In genomic region chr2:127810637-127811396, GRCh38 we compare ENCODE assay signal across 1 cellular context.
TF ChIP-seq lines count a peak whose summit lies in the region.

Gene WDR33, minus strand, starts transcription at chr2:127811171. Its CDS starts 40,190 bp downstream, at chr2:127770981.

TF ChIP-seq in K562, 482 proteins besides CTCF, POLR2A, EP300 and RAD21 (continued from another document and continues in another):
- TF ChIP-seq, protein P1, sequence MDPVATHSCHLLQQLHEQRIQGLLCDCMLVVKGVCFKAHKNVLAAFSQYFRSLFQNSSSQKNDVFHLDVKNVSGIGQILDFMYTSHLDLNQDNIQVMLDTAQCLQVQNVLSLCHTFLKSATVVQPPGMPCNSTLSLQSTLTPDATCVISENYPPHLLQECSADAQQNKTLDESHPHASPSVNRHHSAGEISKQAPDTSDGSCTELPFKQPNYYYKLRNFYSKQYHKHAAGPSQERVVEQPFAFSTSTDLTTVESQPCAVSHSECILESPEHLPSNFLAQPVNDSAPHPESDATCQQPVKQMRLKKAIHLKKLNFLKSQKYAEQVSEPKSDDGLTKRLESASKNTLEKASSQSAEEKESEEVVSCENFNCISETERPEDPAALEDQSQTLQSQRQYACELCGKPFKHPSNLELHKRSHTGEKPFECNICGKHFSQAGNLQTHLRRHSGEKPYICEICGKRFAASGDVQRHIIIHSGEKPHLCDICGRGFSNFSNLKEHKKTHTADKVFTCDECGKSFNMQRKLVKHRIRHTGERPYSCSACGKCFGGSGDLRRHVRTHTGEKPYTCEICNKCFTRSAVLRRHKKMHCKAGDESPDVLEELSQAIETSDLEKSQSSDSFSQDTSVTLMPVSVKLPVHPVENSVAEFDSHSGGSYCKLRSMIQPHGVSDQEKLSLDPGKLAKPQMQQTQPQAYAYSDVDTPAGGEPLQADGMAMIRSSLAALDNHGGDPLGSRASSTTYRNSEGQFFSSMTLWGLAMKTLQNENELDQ (CRISPR knock-in tag; IDR thresholded peaks at IDR 0.05; ENCODE audit: borderline replicate concordance) = no peak
- TF ChIP-seq PHF8 (IDR thresholded peaks at IDR 0.05; ENCODE audit: borderline replicate concordance, low read length) = peak; percentile 97
- peak; percentile 19 for TF ChIP-seq RBM22 (IDR thresholded peaks at IDR 0.05; ENCODE audit: low read depth, low read length, poor library complexity, severe bottlenecking)
- no peak for TF ChIP-seq ZC3H11A (IDR thresholded peaks at IDR 0.05; ENCODE audit: low read depth, low read length)
- no peak for TF ChIP-seq ZNF830 (CRISPR knock-in tag; IDR thresholded peaks at IDR 0.05)
- TF ChIP-seq CBX3 (IDR thresholded peaks at IDR 0.05; ENCODE audit: borderline replicate concordance in 1 of 2, low read length in 2 of 2) = peak in 1 of 2 experiments; percentile 39; a peak in 1 of 3 replicates
- no peak for TF ChIP-seq SMARCC2 (IDR thresholded peaks at IDR 0.05; ENCODE audit: low read depth)
- TF ChIP-seq TAL1 (IDR thresholded peaks at IDR 0.05) = no peak
- peak; percentile 90; the same call in 1 of the 2 replicates for TF ChIP-seq FOXP1 (CRISPR knock-in tag; IDR thresholded peaks at IDR 0.05)
- TF ChIP-seq ATF7 (IDR thresholded peaks at IDR 0.05) = peak; percentile 89
- no peak for TF ChIP-seq RHOXF2B (CRISPR knock-in tag; conservative IDR thresholded peaks at IDR 0.05)
- peak; percentile 96 for TF ChIP-seq EP400 (IDR thresholded peaks at IDR 0.05)
- peak; percentile 21; the same call in 1 of the 2 replicates for TF ChIP-seq ETV5 (CRISPR knock-in tag; IDR thresholded peaks at IDR 0.05; ENCODE audit: low read depth)
- TF ChIP-seq NKRF (IDR thresholded peaks at IDR 0.05; ENCODE audit: borderline replicate concordance) = peak; percentile 65; the same call in 1 of the 2 replicates
- TF ChIP-seq, protein P2, sequence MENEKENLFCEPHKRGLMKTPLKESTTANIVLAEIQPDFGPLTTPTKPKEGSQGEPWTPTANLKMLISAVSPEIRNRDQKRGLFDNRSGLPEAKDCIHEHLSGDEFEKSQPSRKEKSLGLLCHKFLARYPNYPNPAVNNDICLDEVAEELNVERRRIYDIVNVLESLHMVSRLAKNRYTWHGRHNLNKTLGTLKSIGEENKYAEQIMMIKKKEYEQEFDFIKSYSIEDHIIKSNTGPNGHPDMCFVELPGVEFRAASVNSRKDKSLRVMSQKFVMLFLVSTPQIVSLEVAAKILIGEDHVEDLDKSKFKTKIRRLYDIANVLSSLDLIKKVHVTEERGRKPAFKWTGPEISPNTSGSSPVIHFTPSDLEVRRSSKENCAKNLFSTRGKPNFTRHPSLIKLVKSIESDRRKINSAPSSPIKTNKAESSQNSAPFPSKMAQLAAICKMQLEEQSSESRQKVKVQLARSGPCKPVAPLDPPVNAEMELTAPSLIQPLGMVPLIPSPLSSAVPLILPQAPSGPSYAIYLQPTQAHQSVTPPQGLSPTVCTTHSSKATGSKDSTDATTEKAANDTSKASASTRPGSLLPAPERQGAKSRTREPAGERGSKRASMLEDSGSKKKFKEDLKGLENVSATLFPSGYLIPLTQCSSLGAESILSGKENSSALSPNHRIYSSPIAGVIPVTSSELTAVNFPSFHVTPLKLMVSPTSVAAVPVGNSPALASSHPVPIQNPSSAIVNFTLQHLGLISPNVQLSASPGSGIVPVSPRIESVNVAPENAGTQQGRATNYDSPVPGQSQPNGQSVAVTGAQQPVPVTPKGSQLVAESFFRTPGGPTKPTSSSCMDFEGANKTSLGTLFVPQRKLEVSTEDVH (IDR thresholded peaks at IDR 0.05; ENCODE audit: low read depth, partially characterized antibody) = no peak
- TF ChIP-seq NFYB (IDR thresholded peaks at IDR 0.05; ENCODE audit: extremely low read depth, insufficient read length) = no peak
- peak; percentile 87; the same call in 1 of the 2 replicates for TF ChIP-seq GTF2E2 (tag; IDR thresholded peaks at IDR 0.05)
- TF ChIP-seq, protein P3, sequence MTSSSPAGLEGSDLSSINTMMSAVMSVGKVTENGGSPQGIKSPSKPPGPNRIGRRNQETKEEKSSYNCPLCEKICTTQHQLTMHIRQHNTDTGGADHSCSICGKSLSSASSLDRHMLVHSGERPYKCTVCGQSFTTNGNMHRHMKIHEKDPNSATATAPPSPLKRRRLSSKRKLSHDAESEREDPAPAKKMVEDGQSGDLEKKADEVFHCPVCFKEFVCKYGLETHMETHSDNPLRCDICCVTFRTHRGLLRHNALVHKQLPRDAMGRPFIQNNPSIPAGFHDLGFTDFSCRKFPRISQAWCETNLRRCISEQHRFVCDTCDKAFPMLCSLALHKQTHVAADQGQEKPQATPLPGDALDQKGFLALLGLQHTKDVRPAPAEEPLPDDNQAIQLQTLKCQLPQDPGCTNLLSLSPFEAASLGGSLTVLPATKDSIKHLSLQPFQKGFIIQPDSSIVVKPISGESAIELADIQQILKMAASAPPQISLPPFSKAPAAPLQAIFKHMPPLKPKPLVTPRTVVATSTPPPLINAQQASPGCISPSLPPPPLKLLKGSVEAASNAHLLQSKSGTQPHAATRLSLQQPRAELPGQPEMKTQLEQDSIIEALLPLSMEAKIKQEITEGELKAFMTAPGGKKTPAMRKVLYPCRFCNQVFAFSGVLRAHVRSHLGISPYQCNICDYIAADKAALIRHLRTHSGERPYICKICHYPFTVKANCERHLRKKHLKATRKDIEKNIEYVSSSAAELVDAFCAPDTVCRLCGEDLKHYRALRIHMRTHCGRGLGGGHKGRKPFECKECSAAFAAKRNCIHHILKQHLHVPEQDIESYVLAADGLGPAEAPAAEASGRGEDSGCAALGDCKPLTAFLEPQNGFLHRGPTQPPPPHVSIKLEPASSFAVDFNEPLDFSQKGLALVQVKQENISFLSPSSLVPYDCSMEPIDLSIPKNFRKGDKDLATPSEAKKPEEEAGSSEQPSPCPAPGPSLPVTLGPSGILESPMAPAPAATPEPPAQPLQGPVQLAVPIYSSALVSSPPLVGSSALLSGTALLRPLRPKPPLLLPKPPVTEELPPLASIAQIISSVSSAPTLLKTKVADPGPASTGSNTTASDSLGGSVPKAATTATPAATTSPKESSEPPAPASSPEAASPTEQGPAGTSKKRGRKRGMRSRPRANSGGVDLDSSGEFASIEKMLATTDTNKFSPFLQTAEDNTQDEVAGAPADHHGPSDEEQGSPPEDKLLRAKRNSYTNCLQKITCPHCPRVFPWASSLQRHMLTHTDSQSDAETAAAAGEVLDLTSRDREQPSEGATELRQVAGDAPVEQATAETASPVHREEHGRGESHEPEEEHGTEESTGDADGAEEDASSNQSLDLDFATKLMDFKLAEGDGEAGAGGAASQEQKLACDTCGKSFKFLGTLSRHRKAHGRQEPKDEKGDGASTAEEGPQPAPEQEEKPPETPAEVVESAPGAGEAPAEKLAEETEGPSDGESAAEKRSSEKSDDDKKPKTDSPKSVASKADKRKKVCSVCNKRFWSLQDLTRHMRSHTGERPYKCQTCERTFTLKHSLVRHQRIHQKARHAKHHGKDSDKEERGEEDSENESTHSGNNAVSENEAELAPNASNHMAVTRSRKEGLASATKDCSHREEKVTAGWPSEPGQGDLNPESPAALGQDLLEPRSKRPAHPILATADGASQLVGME (CRISPR knock-in tag; IDR thresholded peaks at IDR 0.05) = 0 out of 2 replicates have a peak, but pooled peaks have one; percentile 16
- no peak for TF ChIP-seq TCFL5 (CRISPR knock-in tag; conservative IDR thresholded peaks at IDR 0.05)
- TF ChIP-seq, protein P4, sequence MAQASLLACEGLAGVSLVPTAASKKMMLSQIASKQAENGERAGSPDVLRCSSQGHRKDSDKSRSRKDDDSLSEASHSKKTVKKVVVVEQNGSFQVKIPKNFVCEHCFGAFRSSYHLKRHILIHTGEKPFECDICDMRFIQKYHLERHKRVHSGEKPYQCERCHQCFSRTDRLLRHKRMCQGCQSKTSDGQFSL (CRISPR knock-in tag; IDR thresholded peaks at IDR 0.05) = no peak
- TF ChIP-seq, protein P4 (tag; IDR thresholded peaks at IDR 0.05) = no peak
- peak; percentile 54; the same call in 1 of the 2 replicates for TF ChIP-seq SP1 (CRISPR knock-in tag; IDR thresholded peaks at IDR 0.05)
- TF ChIP-seq, protein P5, sequence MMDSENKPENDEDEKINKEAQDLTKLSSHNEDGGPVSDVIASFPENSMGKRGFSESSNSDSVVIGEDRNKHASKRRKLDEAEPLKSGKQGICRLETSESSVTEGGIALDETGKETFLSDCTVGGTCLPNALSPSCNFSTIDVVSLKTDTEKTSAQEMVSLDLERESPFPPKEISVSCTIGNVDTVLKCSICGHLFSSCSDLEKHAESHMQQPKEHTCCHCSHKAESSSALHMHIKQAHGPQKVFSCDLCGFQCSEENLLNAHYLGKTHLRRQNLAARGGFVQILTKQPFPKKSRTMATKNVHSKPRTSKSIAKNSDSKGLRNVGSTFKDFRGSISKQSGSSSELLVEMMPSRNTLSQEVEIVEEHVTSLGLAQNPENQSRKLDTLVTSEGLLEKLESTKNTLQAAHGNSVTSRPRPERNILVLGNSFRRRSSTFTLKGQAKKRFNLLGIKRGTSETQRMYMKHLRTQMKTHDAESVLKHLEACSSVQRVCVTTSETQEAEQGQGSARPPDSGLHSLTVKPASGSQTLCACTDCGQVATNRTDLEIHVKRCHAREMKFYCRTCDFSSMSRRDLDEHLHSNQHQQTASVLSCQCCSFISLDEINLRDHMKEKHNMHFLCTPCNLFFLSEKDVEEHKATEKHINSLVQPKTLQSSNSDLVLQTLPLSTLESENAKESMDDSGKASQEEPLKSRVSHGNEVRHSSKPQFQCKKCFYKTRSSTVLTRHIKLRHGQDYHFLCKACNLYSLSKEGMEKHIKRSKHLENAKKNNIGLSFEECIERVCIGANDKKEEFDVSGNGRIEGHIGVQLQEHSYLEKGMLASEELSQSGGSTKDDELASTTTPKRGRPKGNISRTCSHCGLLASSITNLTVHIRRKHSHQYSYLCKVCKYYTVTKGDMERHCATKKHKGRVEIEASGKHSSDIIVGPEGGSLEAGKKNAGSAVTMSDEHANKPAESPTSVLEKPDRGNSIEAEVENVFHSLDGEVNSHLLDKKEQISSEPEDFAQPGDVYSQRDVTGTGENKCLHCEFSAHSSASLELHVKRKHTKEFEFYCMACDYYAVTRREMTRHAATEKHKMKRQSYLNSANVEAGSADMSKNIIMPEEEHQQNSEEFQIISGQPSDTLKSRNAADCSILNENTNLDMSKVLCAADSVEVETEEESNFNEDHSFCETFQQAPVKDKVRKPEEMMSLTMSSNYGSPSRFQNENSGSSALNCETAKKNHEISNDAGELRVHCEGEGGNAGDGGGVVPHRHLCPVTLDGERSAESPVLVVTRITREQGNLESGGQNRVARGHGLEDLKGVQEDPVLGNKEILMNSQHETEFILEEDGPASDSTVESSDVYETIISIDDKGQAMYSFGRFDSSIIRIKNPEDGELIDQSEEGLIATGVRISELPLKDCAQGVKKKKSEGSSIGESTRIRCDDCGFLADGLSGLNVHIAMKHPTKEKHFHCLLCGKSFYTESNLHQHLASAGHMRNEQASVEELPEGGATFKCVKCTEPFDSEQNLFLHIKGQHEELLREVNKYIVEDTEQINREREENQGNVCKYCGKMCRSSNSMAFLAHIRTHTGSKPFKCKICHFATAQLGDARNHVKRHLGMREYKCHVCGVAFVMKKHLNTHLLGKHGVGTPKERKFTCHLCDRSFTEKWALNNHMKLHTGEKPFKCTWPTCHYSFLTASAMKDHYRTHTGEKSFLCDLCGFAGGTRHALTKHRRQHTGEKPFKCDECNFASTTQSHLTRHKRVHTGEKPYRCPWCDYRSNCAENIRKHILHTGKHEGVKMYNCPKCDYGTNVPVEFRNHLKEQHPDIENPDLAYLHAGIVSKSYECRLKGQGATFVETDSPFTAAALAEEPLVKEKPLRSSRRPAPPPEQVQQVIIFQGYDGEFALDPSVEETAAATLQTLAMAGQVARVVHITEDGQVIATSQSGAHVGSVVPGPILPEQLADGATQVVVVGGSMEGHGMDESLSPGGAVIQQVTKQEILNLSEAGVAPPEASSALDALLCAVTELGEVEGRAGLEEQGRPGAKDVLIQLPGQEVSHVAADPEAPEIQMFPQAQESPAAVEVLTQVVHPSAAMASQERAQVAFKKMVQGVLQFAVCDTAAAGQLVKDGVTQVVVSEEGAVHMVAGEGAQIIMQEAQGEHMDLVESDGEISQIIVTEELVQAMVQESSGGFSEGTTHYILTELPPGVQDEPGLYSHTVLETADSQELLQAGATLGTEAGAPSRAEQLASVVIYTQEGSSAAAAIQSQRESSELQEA (IDR thresholded peaks at IDR 0.05; ENCODE audit: low read depth) = no peak
- peak in 1 of 2 experiments; percentile 62; a peak in 1 of 4 replicates for TF ChIP-seq FOXA3 (CRISPR knock-in tag; conservative IDR thresholded peaks at IDR 0.05 in 1 of 2, IDR thresholded peaks at IDR 0.05 in 1 of 2)
- TF ChIP-seq ZNF239 (CRISPR knock-in tag; IDR thresholded peaks at IDR 0.05) = no peak
- peak; percentile 57; the same call in 1 of the 2 replicates for TF ChIP-seq ESRRA (IDR thresholded peaks at IDR 0.05; ENCODE audit: borderline replicate concordance, low read depth)
- no peak for TF ChIP-seq ZNF512 (tag; IDR thresholded peaks at IDR 0.05)
- peak; percentile 98 for TF ChIP-seq SUPT5H (IDR thresholded peaks at IDR 0.05)
- peak; percentile 29; the same call in 1 of the 2 replicates for TF ChIP-seq NFIC (IDR thresholded peaks at IDR 0.05)
- TF ChIP-seq CXXC5 (CRISPR knock-in tag; IDR thresholded peaks at IDR 0.05) = peak; percentile 95
- peak; percentile 81; the same call in 1 of the 2 replicates for TF ChIP-seq HDGF (IDR thresholded peaks at IDR 0.05)
